In the genomic region with DNA sequence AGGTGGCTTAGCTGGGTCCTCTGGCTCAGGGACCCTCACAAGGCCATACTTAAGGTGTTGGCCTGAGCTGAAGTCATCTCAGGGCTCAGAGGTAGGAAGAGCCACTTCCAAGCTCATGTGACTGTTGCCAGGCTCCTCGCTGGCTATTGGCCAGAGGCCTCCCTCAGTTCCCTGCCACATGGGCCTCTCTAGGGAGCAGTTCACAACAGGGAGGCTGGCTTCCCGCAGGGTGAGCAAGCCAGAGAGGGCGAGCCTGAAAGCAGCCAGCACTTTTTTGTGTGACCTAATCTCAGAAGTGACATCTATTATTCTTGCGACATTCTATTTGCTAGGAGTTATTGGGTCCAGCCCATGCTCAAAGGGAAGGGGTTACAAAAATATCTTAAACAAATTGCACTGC, we compare ENCODE assay signal across 1 cellular context.
TF ChIP-seq lines count a peak whose summit lies in the region.

No MANE protein-coding gene starts in this region.

TF ChIP-seq in HCT116, 20 proteins besides CTCF, POLR2A, EP300 and RAD21 (continued from another document):
- TF ChIP-seq SRF (IDR thresholded peaks at IDR 0.05; ENCODE audit: low read depth), result no peak
- no peak for TF ChIP-seq CBX3 (IDR thresholded peaks at IDR 0.05; ENCODE audit: low read depth)
- TF ChIP-seq TCF7L2 (IDR thresholded peaks at IDR 0.05; ENCODE audit: borderline replicate concordance, extremely low read depth, insufficient read depth, insufficient read length), result no peak
- no peak for TF ChIP-seq SIN3A (IDR thresholded peaks at IDR 0.05; ENCODE audit: low read depth)
- no peak for TF ChIP-seq YY1 (IDR thresholded peaks at IDR 0.05; ENCODE audit: extremely low read depth, insufficient replicate concordance, low read depth, low read length)
- no peak for TF ChIP-seq SP1 (IDR thresholded peaks at IDR 0.05; ENCODE audit: low read depth)
- TF ChIP-seq CEBPB (IDR thresholded peaks at IDR 0.05; ENCODE audit: low read depth), result no peak
- TF ChIP-seq ZFX (IDR thresholded peaks at IDR 0.05), result no peak
